Comparison of ENCODE assay signal across 11 cellular contexts in the genomic region with DNA sequence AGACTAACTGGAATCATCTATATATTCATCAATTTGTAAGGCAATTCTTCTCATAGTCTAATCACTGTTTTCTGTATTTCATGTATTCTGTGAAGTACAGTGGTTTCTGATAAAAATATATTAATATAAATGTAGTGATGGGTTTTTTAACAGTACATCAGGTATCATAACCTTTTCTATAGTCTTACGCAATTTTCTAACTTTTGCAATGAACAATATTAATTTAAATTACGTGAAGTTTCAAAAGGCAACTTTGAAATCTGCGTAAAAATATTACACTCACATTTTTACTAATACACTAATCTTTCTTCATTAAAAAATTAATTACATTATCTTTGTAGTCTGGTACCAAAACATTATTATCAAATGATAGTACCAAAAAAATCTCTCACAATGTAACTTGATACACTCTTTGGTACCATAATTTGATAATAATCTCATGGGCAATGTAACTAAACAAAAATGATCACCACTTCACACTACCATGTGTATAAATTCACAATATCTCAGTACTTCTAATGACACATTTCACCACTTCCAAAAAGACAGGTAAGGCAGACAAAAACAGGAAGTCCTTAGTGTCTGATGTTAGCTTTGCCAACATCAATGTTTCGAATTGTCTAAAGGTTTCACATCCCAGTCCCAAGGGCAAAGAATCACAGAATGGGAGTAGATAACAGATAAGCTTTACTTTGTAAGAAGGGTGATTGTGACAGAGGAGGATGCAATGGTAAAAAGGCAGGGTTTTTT. TPM values are rescaled to one million over a fixed set of nuclear protein-coding genes. Genes with fewer than 3 reads are reported as not detected.
A peak's percentile ranks its signal among the peaks of the same experiment; 100 is the strongest.
DNase-seq lines count a peak whose midpoint lies in the region; ATAC-seq, FAIRE-seq and TF ChIP-seq lines count a peak whose summit lies in the region.
"Had no signal": no experiment of that assay in that cellular context is flagged by ENCODE, and none has a peak within 500 bp of the region (broad histone marks: within the 10 kb centered on the region; RNA-seq: fewer than 3 reads in every experiment).

No MANE protein-coding gene starts in this region.

- H3K27me3 ChIP-seq in astrocyte (ENCODE audit: insufficient read depth, low read length), result no peaks in the 10 kb centered on the region
- no peaks in the 10 kb centered on the region for H3K27me3 ChIP-seq in aorta (ENCODE audit: control insufficient read depth in 1 of 2, insufficient read depth in 2 of 2, low read length in 1 of 2)
- H3K27me3 ChIP-seq: upper lobe of left lung had no signal

- no peak overlapping the region for H3K27ac Mint-ChIP-seq in astrocyte (ENCODE audit: unreplicated experiment)

- peaks cover 28% of the 10 kb centered on the region for H3K4me1 ChIP-seq in astrocyte (ENCODE audit: insufficient read depth, low read length)
- H3K4me1 ChIP-seq in aorta (ENCODE audit: control insufficient read depth in 1 of 2, insufficient read depth in 2 of 2, low read length in 2 of 2), result no peaks in the 10 kb centered on the region
- H3K4me1 ChIP-seq: upper lobe of left lung had no signal

- no peaks in the 10 kb centered on the region for H3K27me3 Mint-ChIP-seq in astrocyte (ENCODE audit: low read depth, unreplicated experiment)

- H4K20me1 ChIP-seq in astrocyte (ENCODE audit: insufficient read depth, low read length), result no peaks in the 10 kb centered on the region

- ATAC-seq in GM19395 (IDR thresholded peaks at IDR 0.05; ENCODE audit: unreplicated experiment), result peak; percentile 56
- peak; percentile 60 for ATAC-seq in HG03442 (IDR thresholded peaks at IDR 0.05; ENCODE audit: unreplicated experiment)
- no peak for ATAC-seq in aorta (ENCODE audit: low FRiP score)
- no peak for ATAC-seq in HG03439 (IDR thresholded peaks at IDR 0.05; ENCODE audit: unreplicated experiment)

- peaks cover 17% of the 10 kb centered on the region for H3K4me1 Mint-ChIP-seq in astrocyte (ENCODE audit: low read depth, unreplicated experiment)

- H3K4me3 Mint-ChIP-seq in astrocyte (ENCODE audit: unreplicated experiment), result no peak overlapping the region

- H3K79me2 ChIP-seq in astrocyte (ENCODE audit: insufficient read depth, low read length), result no peaks in the 10 kb centered on the region

- DNase-seq in GM12865 (ENCODE audit: low read depth) (peak; percentile 48), astrocyte (ENCODE audit: low read depth) (no peak), AML-193 (lab: John Stamatoyannopoulos, UW) (no peak), aorta (no peak), CD1c-positive myeloid dendritic cell (ENCODE audit: extremely low spot score) (no peak)
- DNase-seq: NCI-H187, Right ventricle myocardium superior, upper lobe of left lung had no signal

- no peak overlapping the region for H2AFZ ChIP-seq in astrocyte (ENCODE audit: low read depth, low read length)

- H3K4me2 ChIP-seq in astrocyte (ENCODE audit: low read length), result no peak overlapping the region

- H3K36me3 ChIP-seq in astrocyte (ENCODE audit: insufficient read depth, low read length), result no peaks in the 10 kb centered on the region
- H3K36me3 ChIP-seq in aorta (ENCODE audit: control insufficient read depth in 1 of 2, insufficient read depth in 2 of 2, low read length in 1 of 2), result no peaks in the 10 kb centered on the region
- H3K36me3 ChIP-seq: upper lobe of left lung had no signal

- H3K4me3 ChIP-seq in GM12865 (ENCODE audit: low read depth, low read length) (no peak overlapping the region), astrocyte (ENCODE audit: insufficient read depth, low read depth, low read length) (no peak overlapping the region), aorta (ENCODE audit: low read length in 2 of 2) (no peak overlapping the region)
- H3K4me3 ChIP-seq: upper lobe of left lung had no signal

- no peak overlapping the region for H3K9ac ChIP-seq in astrocyte (ENCODE audit: low read length)

- no peak overlapping the region for H3K27ac ChIP-seq in astrocyte (ENCODE audit: low read depth, low read length)
- H3K27ac ChIP-seq in aorta (ENCODE audit: low read depth in 1 of 2, low read length in 2 of 2), result no peak overlapping the region
- H3K27ac ChIP-seq: upper lobe of left lung had no signal

- WGBS in aorta, 2 donors, result 70 to 96% methylated on average over 4 of the region's 4 CpGs

- H3K9me3 Mint-ChIP-seq in astrocyte (ENCODE audit: unreplicated experiment), result no peaks in the 10 kb centered on the region

- H3K9me3 ChIP-seq in astrocyte (ENCODE audit: insufficient read depth, low read depth, low read length) (no peaks in the 10 kb centered on the region), aorta (ENCODE audit: control insufficient read depth, low read length) (no peaks in the 10 kb centered on the region)
- H3K9me3 ChIP-seq: upper lobe of left lung had no signal

- peak; percentile 13 for FAIRE-seq in astrocyte (lab: Jason Lieb, UNC)

- H3K36me3 Mint-ChIP-seq in astrocyte (ENCODE audit: low read depth, unreplicated experiment), result no peaks in the 10 kb centered on the region

- intact Hi-C loops in aorta (cut with DNase I), result no loop called here

- TF ChIP-seq CTCF in GM12865 (IDR thresholded peaks at IDR 0.05; ENCODE audit: insufficient read depth, low read depth, low read length, missing control alignments) (no peak), astrocyte (IDR thresholded peaks at IDR 0.05; ENCODE audit: insufficient read depth, low read depth, low read length) (no peak)

RNA-seq across cellular contexts. Expression of a gene that starts 8.7 kb away (rescaled TPM):
- total RNA-seq in astrocyte (0.23 TPM in 1 of 2 replicates, not detected in the other), aorta (1 to 10 TPM in 1 of 2 donors, under 1 TPM in 1; 0.24 to 1.2 TPM)
- polyA plus RNA-seq in aorta, result under 1 TPM in 1 of 2 donors, not detected in 1; 0.64 TPM

RNA-seq across cellular contexts. Expression of a gene that starts 8.8 kb away (rescaled TPM):
- 6.7 and 9.2 TPM in 2 replicates for total RNA-seq in astrocyte
- 10 to 100 TPM; 21.3 to 25.3 TPM for total RNA-seq in aorta
- 10 to 100 TPM; 35.0 to 41.9 TPM for polyA plus RNA-seq in aorta

Comparison
In these comparisons a context has a peak if more than half of its experiments do, and no peak if none do; other contexts are left out.
1. ATAC-seq: peak in GM19395 (single experiment) and HG03442 (single experiment); none in aorta (single experiment) and HG03439 (single experiment).